8 cellular contexts compared by ENCODE assay signal in the genomic region with DNA sequence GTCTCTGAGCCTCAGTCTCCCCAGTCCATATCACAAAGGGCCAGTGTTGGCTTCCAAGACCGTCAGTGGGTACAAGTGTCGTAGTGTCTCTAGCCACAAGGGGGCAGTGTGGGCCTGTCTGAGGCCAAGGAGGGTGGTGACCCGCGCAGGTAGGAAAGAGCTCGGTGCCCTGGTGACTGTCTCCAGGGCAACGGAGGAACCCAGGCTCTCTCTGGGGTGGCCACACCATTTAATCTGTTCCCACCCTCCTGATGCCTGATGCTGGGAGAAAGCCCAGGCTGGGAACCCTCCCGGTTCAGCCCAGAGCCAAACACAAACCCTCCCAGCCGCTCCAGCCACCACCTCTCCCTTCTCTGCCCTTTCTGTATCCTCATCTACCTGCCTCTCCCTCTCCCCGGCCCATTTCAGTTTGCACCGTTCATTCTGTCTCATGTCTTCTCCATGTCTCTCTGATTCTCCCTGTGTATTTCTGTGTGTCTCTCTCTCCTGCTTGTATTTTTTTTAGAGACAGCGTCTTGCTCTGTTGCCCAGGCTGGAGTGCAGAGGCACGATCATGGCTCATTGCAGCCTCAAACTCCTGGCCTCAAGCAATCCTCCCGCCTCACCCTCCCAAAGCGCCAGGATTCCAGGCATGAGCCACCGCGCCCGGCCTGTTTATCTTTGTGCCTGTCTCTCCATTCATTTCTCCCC. TPM values are rescaled to one million over a fixed set of nuclear protein-coding genes. Genes with fewer than 3 reads are reported as not detected.
DNase-seq lines count a peak whose midpoint lies in the region; ATAC-seq and TF ChIP-seq lines count a peak whose summit lies in the region.

No MANE protein-coding gene starts in this region.

- H3K27me3 Mint-ChIP-seq in CD8-positive, alpha-beta T cell (ENCODE audit: low read depth), result peaks cover 60% of the 10 kb centered on the region
- H3K27me3 Mint-ChIP-seq in activated CD4-positive, alpha-beta memory T cell treated with anti-CD3 and anti-CD28 coated beads, Interleukin-2, amount 10 ng/mL, durations not matched to agents 7 days and 5 days, result peaks cover 29% of the 10 kb centered on the region

- no peaks in the 10 kb centered on the region for H3K9me3 ChIP-seq in CD8-positive, alpha-beta T cell (ENCODE audit: low read length)

- CTCF ChIA-PET in CD8-positive, alpha-beta T cell (lab: Charles Lee), result interaction anchor here (0.5 to 15.3 kb wide), 30 partner anchors 9 to 552 kb away, joined by 3 to 423 read pairs (median 4); partner anchors contain the start of genes DHX34, EHD2, NAPA and NOP53
- CTCF ChIA-PET in activated CD4-positive, alpha-beta memory T cell treated with anti-CD3 and anti-CD28 coated beads, Interleukin-2, amount 10 ng/mL, durations not matched to agents 7 days and 5 days (lab: Charles Lee), result interaction anchor here (0.6 to 7.5 kb wide), 32 partner anchors 9 to 854 kb away, joined by 3 to 154 read pairs (median 3); partner anchors contain the start of genes DHX34, EHD2, KPTN and NAPA

- H3K36me3 Mint-ChIP-seq in CD8-positive, alpha-beta T cell, result no peaks in the 10 kb centered on the region
- H3K36me3 Mint-ChIP-seq in activated CD4-positive, alpha-beta memory T cell treated with anti-CD3 and anti-CD28 coated beads, Interleukin-2, amount 10 ng/mL, durations not matched to agents 7 days and 5 days (ENCODE audit: low read depth), result no peaks in the 10 kb centered on the region

- H3K4me3 Mint-ChIP-seq in CD8-positive, alpha-beta T cell, result no peak overlapping the region
- peak overlapping the region; percentile 13 for H3K4me3 Mint-ChIP-seq in activated CD4-positive, alpha-beta memory T cell treated with anti-CD3 and anti-CD28 coated beads, Interleukin-2, amount 10 ng/mL, durations not matched to agents 7 days and 5 days

- H3K27ac Mint-ChIP-seq in CD8-positive, alpha-beta T cell, result no peak overlapping the region
- H3K27ac Mint-ChIP-seq in activated CD4-positive, alpha-beta memory T cell treated with anti-CD3 and anti-CD28 coated beads, Interleukin-2, amount 10 ng/mL, durations not matched to agents 7 days and 5 days, result no peak overlapping the region

- ATAC-seq in CD8-positive, alpha-beta T cell, result peak; percentile 96
- ATAC-seq in HG02870 (IDR thresholded peaks at IDR 0.05; ENCODE audit: unreplicated experiment), result peak; percentile 48
- no peak for ATAC-seq in HG03175 (IDR thresholded peaks at IDR 0.05; ENCODE audit: unreplicated experiment)

- DNase-seq in CD8-positive, alpha-beta T cell, result peak; percentile 66 to 92 (median 83)
- peak; percentile 89 for DNase-seq in NCI-H82 (lab: John Stamatoyannopoulos, UW)
- peak; percentile 87 for DNase-seq in activated CD4-positive, alpha-beta memory T cell treated with anti-CD3 and anti-CD28 coated beads, Interleukin-2, amount 10 ng/mL, durations not matched to agents 7 days and 5 days
- peak; percentile 68 to 94 (median 84) for DNase-seq in dorsolateral prefrontal cortex
- DNase-seq in medulla oblongata (ENCODE audit: extremely low spot score), result peak; percentile 89
- DNase-seq in stimulated activated CD8-positive, alpha-beta memory T cell treated with anti-CD3 and anti-CD28 coated beads, Interleukin-15, amount 100 ng/mL, for 48 hours (ENCODE audit: low read depth in 2 of 2), result peak; percentile 61 to 64

- H3K27ac ChIP-seq in CD8-positive, alpha-beta T cell (ENCODE audit: low read depth, low read length), result no peak overlapping the region
- peak overlapping the region in 35 of 59 donors; percentile 3 to 83 (median 38) for H3K27ac ChIP-seq in dorsolateral prefrontal cortex

- H3K4me1 Mint-ChIP-seq in CD8-positive, alpha-beta T cell (ENCODE audit: low read depth), result peaks cover 11% of the 10 kb centered on the region
- peaks cover 51% of the 10 kb centered on the region for H3K4me1 Mint-ChIP-seq in activated CD4-positive, alpha-beta memory T cell treated with anti-CD3 and anti-CD28 coated beads, Interleukin-2, amount 10 ng/mL, durations not matched to agents 7 days and 5 days

- no peaks in the 10 kb centered on the region for H3K4me1 ChIP-seq in CD8-positive, alpha-beta T cell (ENCODE audit: insufficient read depth, low read length)

- intact Hi-C loops in CD8-positive, alpha-beta T cell (cut with DNase I, micrococcal nuclease), result loop anchor here (1.0 to 5.0 kb wide), 8 partner anchors 10 to 306 kb away; partner anchors contain the start of genes KPTN (in 2 of the 2) and NAPA (in 2 of the 2)
- intact Hi-C loops in dorsolateral prefrontal cortex (cut with DNase I), result loop anchor here (1.0 to 5.0 kb wide), 7 partner anchors 45 to 270 kb away; partner anchors contain the start of genes NAPA (in 2 of the 2), BICRA (in 1 of the 2) and KPTN (in 1 of the 2)

- H3K9me3 Mint-ChIP-seq in CD8-positive, alpha-beta T cell, result no peaks in the 10 kb centered on the region
- H3K9me3 Mint-ChIP-seq in activated CD4-positive, alpha-beta memory T cell treated with anti-CD3 and anti-CD28 coated beads, Interleukin-2, amount 10 ng/mL, durations not matched to agents 7 days and 5 days, result no peaks in the 10 kb centered on the region

- H3K27me3 ChIP-seq in CD8-positive, alpha-beta T cell (ENCODE audit: insufficient read depth, low read length), result peaks cover 7% of the 10 kb centered on the region
- peaks cover 0 to 9% (median 0%) of the 10 kb centered on the region in 45 donors for H3K27me3 ChIP-seq in dorsolateral prefrontal cortex

- POLR2A ChIA-PET in CD8-positive, alpha-beta T cell (lab: Charles Lee), result interaction anchor here (0.6 to 1.5 kb wide), 3 partner anchors 261 to 273 kb away, joined by 4 to 8 read pairs (median 4); no protein-coding TSS in a partner anchor
- POLR2A ChIA-PET in activated CD4-positive, alpha-beta memory T cell treated with anti-CD3 and anti-CD28 coated beads, Interleukin-2, amount 10 ng/mL, durations not matched to agents 7 days and 5 days (lab: Charles Lee), result interaction anchor here (0.6 to 1.5 kb wide), 7 partner anchors 9 to 270 kb away, joined by 3 to 6 read pairs (median 4); partner anchors contain the start of gene KPTN

- TF ChIP-seq CTCF in CD8-positive, alpha-beta T cell (IDR thresholded peaks at IDR 0.05), result peak; percentile 86
- TF ChIP-seq CTCF in dorsolateral prefrontal cortex (IDR thresholded peaks at IDR 0.05 in 54 of 56, conservative IDR thresholded peaks at IDR 0.05 in 2 of 56; ENCODE audit: low read depth in 1 of 56, partially characterized antibody in 56 of 56), result peak; percentile 34 to 98 (median 92)

- no peak overlapping the region for H3K4me3 ChIP-seq in CD8-positive, alpha-beta T cell (ENCODE audit: low read depth, low read length)
- peak overlapping the region in 9 of 59 donors; percentile 1 to 40 (median 24) for H3K4me3 ChIP-seq in dorsolateral prefrontal cortex

- H3K36me3 ChIP-seq in CD8-positive, alpha-beta T cell (ENCODE audit: insufficient read depth, low read length), result no peaks in the 10 kb centered on the region

RNA-seq across cellular contexts. Expression of gene MEIS3, which starts 17.5 kb away (rescaled TPM):
- total RNA-seq in CD8-positive, alpha-beta T cell, result not detected
- under 1 TPM in 1 of 2 experiments, not detected in 1; 0.18 TPM for total RNA-seq in activated CD4-positive, alpha-beta memory T cell treated with anti-CD3 and anti-CD28 coated beads, Interleukin-2, amount 10 ng/mL, durations not matched to agents 7 days and 5 days
- total RNA-seq in dorsolateral prefrontal cortex, result 100 to 1,000 TPM in 12 of 120 experiments, 10 to 100 TPM in 108; 26.3 to 120 (median 70.9) TPM

RNA-seq across cellular contexts. Expression of gene SLC8A2, which starts 34.8 kb away (rescaled TPM):
- total RNA-seq in CD8-positive, alpha-beta T cell, result not detected
- not detected for total RNA-seq in activated CD4-positive, alpha-beta memory T cell treated with anti-CD3 and anti-CD28 coated beads, Interleukin-2, amount 10 ng/mL, durations not matched to agents 7 days and 5 days
- total RNA-seq in dorsolateral prefrontal cortex, result 100 to 1,000 TPM in 69 of 120 experiments, 10 to 100 TPM in 51; 22.2 to 179 (median 105) TPM

RNA-seq across cellular contexts. Expression of gene KPTN, which starts 47.2 kb away (rescaled TPM):
- total RNA-seq in CD8-positive, alpha-beta T cell, result 1 to 10 TPM; 5.4 to 5.9 TPM
- total RNA-seq in activated CD4-positive, alpha-beta memory T cell treated with anti-CD3 and anti-CD28 coated beads, Interleukin-2, amount 10 ng/mL, durations not matched to agents 7 days and 5 days, result 1 to 10 TPM; 6.6 to 7.7 TPM
- 10 to 100 TPM in 119 of 120 experiments, 1 to 10 TPM in 1; 9.5 to 40.3 (median 18.4) TPM for total RNA-seq in dorsolateral prefrontal cortex

Comparison
In these comparisons a context has a peak if more than half of its experiments do, and no peak if none do; other contexts are left out.
1. RNA of gene MEIS3, which starts 17.5 kb away (total RNA-seq): 26.3 to 120 TPM in dorsolateral prefrontal cortex; 0.18 TPM in activated CD4-positive, alpha-beta memory T cell treated with anti-CD3 and anti-CD28 coated beads, Interleukin-2, amount 10 ng/mL, durations not matched to agents 7 days and 5 days and not detected in CD8-positive, alpha-beta T cell; every median in the first group is over 10 times any median in the second.
2. RNA of gene SLC8A2, which starts 34.8 kb away (total RNA-seq): 22.2 to 179 TPM in dorsolateral prefrontal cortex; not detected in activated CD4-positive, alpha-beta memory T cell treated with anti-CD3 and anti-CD28 coated beads, Interleukin-2, amount 10 ng/mL, durations not matched to agents 7 days and 5 days and not detected in CD8-positive, alpha-beta T cell; every median in the first group is over 10 times any median in the second.
3. Peak in every context shown above with its lines, with median percentiles within 50 percentile points of each other: DNase-seq.